18 cellular contexts compared by ENCODE assay signal in genomic region chr18:30489890-30490643, GRCh38.
DNase-seq lines count a peak whose midpoint lies in the region; ATAC-seq and TF ChIP-seq lines count a peak whose summit lies in the region.
"Had no signal": no experiment of that assay in that cellular context is flagged by ENCODE, and none has a peak within 500 bp of the region (broad histone marks: within the 10 kb centered on the region; RNA-seq: fewer than 3 reads in every experiment).

No MANE protein-coding gene starts in this region.

- intact Hi-C loops in activated CD4-positive, alpha-beta T cell treated with anti-CD3 and anti-CD28 coated beads for 36 hours (cut with DNase I, micrococcal nuclease): no loop called here

- H3K36me3 Mint-ChIP-seq in activated CD4-positive, alpha-beta T cell treated with anti-CD3 and anti-CD28 coated beads for 36 hours (ENCODE audit: low read depth): no peaks in the 10 kb centered on the region
- H3K36me3 Mint-ChIP-seq in activated T-helper 17 cell treated with anti-CD3 and anti-CD28 coated beads, Interleukin-2, amount 50 U/mL, for 72 hours (ENCODE audit: low read depth): no peaks in the 10 kb centered on the region
- H3K36me3 Mint-ChIP-seq in nephron progenitor cell (ENCODE audit: low read depth): no peaks in the 10 kb centered on the region
- H3K36me3 Mint-ChIP-seq: CD4-positive, alpha-beta memory T cell had no signal

- CTCF ChIA-PET in activated CD4-positive, alpha-beta T cell treated with anti-CD3 and anti-CD28 coated beads for 36 hours (lab: Charles Lee): no interaction called here

- no peaks in the 10 kb centered on the region for H3K27me3 Mint-ChIP-seq in activated CD4-positive, alpha-beta T cell treated with anti-CD3 and anti-CD28 coated beads for 36 hours
- H3K27me3 Mint-ChIP-seq in activated T-helper 17 cell treated with anti-CD3 and anti-CD28 coated beads, Interleukin-2, amount 50 U/mL, for 72 hours: no peaks in the 10 kb centered on the region
- no peaks in the 10 kb centered on the region for H3K27me3 Mint-ChIP-seq in nephron progenitor cell (ENCODE audit: low read depth, poor library complexity)
- H3K27me3 Mint-ChIP-seq: CD4-positive, alpha-beta memory T cell had no signal

- H3K27ac Mint-ChIP-seq in activated CD4-positive, alpha-beta T cell treated with anti-CD3 and anti-CD28 coated beads for 36 hours: no peak overlapping the region
- H3K27ac Mint-ChIP-seq in activated T-helper 17 cell treated with anti-CD3 and anti-CD28 coated beads, Interleukin-2, amount 50 U/mL, for 72 hours: no peak overlapping the region
- H3K27ac Mint-ChIP-seq in nephron progenitor cell: peak overlapping the region; percentile 41
- H3K27ac Mint-ChIP-seq: CD4-positive, alpha-beta memory T cell had no signal

- H3K4me1 Mint-ChIP-seq in activated CD4-positive, alpha-beta T cell treated with anti-CD3 and anti-CD28 coated beads for 36 hours: no peaks in the 10 kb centered on the region
- H3K4me1 Mint-ChIP-seq in activated T-helper 17 cell treated with anti-CD3 and anti-CD28 coated beads, Interleukin-2, amount 50 U/mL, for 72 hours: no peaks in the 10 kb centered on the region
- H3K4me1 Mint-ChIP-seq in nephron progenitor cell: no peaks in the 10 kb centered on the region
- H3K4me1 Mint-ChIP-seq: CD4-positive, alpha-beta memory T cell had no signal

- in situ Hi-C loops in KBM-7 (cut with MboI; ENCODE audit: low pct_unique_long_range_greater_than_20kb, low sequenced_read_pairs): no loop called here

- DNase-seq in activated CD4-positive, alpha-beta T cell treated with anti-CD3 and anti-CD28 coated beads for 36 hours: no peak
- DNase-seq in activated CD4-positive, alpha-beta T cell treated with anti-CD3 and anti-CD28 coated beads for 48 hours: no peak
- DNase-seq in KBM-7: peak; percentile 28
- no peak for DNase-seq in nephron progenitor cell
- no peak for DNase-seq in globus pallidus (ENCODE audit: low spot score)
- DNase-seq in activated effector memory CD4-positive, alpha-beta T cell treated with anti-CD3 and anti-CD28 coated beads, Interleukin-2, amount 50 U/mL, for 16 hours: no peak
- DNase-seq: Calu3; CD4-positive, alpha-beta memory T cell; DMS79; H7; KG1; NCI-H1436 treated with DMSO at 0.1 percent for 48 hours; NCI-H2029 treated with DMSO at 0.1 percent for 48 hours; NCI-H748 treated with DMSO at 0.1 percent for 48 hours; PC-3; RPMI8226; SIG-M5 had no signal

- peak; percentile 51 for ATAC-seq in activated CD4-positive, alpha-beta T cell treated with anti-CD3 and anti-CD28 coated beads for 36 hours
- peak; percentile 23 for ATAC-seq in activated T-helper 17 cell treated with anti-CD3 and anti-CD28 coated beads, Interleukin-2, amount 50 U/mL, for 72 hours (replicated peaks)
- ATAC-seq: PC-3 had no signal

- POLR2A ChIA-PET in activated CD4-positive, alpha-beta T cell treated with anti-CD3 and anti-CD28 coated beads for 36 hours (lab: Charles Lee): no interaction called here

- H3K4me3 Mint-ChIP-seq in activated CD4-positive, alpha-beta T cell treated with anti-CD3 and anti-CD28 coated beads for 36 hours: no peak overlapping the region
- no peak overlapping the region for H3K4me3 Mint-ChIP-seq in activated T-helper 17 cell treated with anti-CD3 and anti-CD28 coated beads, Interleukin-2, amount 50 U/mL, for 72 hours
- H3K4me3 Mint-ChIP-seq in nephron progenitor cell: no peak overlapping the region
- H3K4me3 Mint-ChIP-seq: CD4-positive, alpha-beta memory T cell had no signal

- peaks cover 5% of the 10 kb centered on the region for H3K9me3 Mint-ChIP-seq in activated CD4-positive, alpha-beta T cell treated with anti-CD3 and anti-CD28 coated beads for 36 hours (ENCODE audit: low read depth)
- peaks cover 5% of the 10 kb centered on the region for H3K9me3 Mint-ChIP-seq in activated T-helper 17 cell treated with anti-CD3 and anti-CD28 coated beads, Interleukin-2, amount 50 U/mL, for 72 hours
- no peaks in the 10 kb centered on the region for H3K9me3 Mint-ChIP-seq in nephron progenitor cell

- no peak for TF ChIP-seq CTCF in nephron progenitor cell (IDR thresholded peaks at IDR 0.05)
